ENCODE assay signal across 1 cellular context in genomic region chr14:74951443-74952194, GRCh38.
TF ChIP-seq lines count a peak whose summit lies in the region.

No MANE protein-coding gene starts in this region.

TF ChIP-seq in H1, 55 proteins besides CTCF, POLR2A, EP300 and RAD21:
- no peak for TF ChIP-seq HDAC2 (IDR thresholded peaks at IDR 0.05; ENCODE audit: borderline replicate concordance in 1 of 2, low read depth in 2 of 2, low read length in 2 of 2)
- TF ChIP-seq CREB1 (IDR thresholded peaks at IDR 0.05) = no peak
- TF ChIP-seq NANOG (IDR thresholded peaks at IDR 0.05; ENCODE audit: insufficient read depth, low read depth, low read length, poor library complexity, severe bottlenecking) = no peak
- no peak for TF ChIP-seq YY1 (IDR thresholded peaks at IDR 0.05; ENCODE audit: low read depth, low read length)
- no peak for TF ChIP-seq E2F6 (IDR thresholded peaks at IDR 0.05)
- TF ChIP-seq GTF2F1 (IDR thresholded peaks at IDR 0.05; ENCODE audit: borderline replicate concordance, low read depth, low read length) = no peak
- TF ChIP-seq TCF12 (IDR thresholded peaks at IDR 0.05; ENCODE audit: low read depth, low read length) = no peak
- TF ChIP-seq SAP30 (IDR thresholded peaks at IDR 0.05; ENCODE audit: insufficient read depth, insufficient replicate concordance, low read length) = no peak
- TF ChIP-seq POU5F1 (IDR thresholded peaks at IDR 0.05; ENCODE audit: low read depth, low read length) = no peak
- TF ChIP-seq EZH2 (IDR thresholded peaks at IDR 0.05; ENCODE audit: low read depth, low read length, severe bottlenecking) = no peak
- no peak for TF ChIP-seq EGR1 (IDR thresholded peaks at IDR 0.05; ENCODE audit: borderline replicate concordance, low read depth, low read length)
- TF ChIP-seq, protein P1, sequence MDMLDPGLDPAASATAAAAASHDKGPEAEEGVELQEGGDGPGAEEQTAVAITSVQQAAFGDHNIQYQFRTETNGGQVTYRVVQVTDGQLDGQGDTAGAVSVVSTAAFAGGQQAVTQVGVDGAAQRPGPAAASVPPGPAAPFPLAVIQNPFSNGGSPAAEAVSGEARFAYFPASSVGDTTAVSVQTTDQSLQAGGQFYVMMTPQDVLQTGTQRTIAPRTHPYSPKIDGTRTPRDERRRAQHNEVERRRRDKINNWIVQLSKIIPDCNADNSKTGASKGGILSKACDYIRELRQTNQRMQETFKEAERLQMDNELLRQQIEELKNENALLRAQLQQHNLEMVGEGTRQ (IDR thresholded peaks at IDR 0.05; ENCODE audit: low read length) = no peak
